In the genomic region with DNA sequence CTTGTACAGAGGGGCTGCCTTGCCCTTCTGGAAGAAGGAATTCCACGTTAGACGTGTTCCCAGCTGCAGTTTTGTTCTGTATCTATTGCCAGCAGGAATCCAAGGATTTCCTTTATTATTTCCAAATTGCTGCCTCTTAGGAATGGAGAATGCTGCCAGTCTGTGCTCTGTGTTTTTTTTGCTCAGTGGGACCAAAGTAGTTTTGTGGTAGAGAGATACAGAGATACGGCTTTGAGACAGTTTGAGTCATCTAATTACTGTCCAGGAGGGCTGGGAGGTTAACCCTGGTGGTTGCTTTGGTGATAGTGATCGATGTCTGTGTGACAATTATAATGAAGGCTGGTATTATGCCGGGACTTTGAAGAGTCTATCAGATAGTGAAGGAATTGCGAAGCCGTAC, we compare ENCODE assay signal across 17 cellular contexts.
DNase-seq lines count a peak whose midpoint lies in the region; ATAC-seq and TF ChIP-seq lines count a peak whose summit lies in the region.
"Had no signal": no experiment of that assay in that cellular context is flagged by ENCODE, and none has a peak within 500 bp of the region (broad histone marks: within the 10 kb centered on the region; RNA-seq: fewer than 3 reads in every experiment).

No MANE protein-coding gene starts in this region.

- no peaks in the 10 kb centered on the region for H3K9me3 Mint-ChIP-seq in nephron progenitor cell
- H3K9me3 Mint-ChIP-seq: activated naive CD4-positive, alpha-beta T cell treated with anti-CD3 and anti-CD28 coated beads, Interleukin-2, amount 50 U/mL, for 24 hours; stimulated activated memory B cell treated with anti-CD40 and anti-IgM and Interleukin-4, amounts not matched to agents 10 μg/mL and 1 μg/mL and 100 μg/mL, for 72 hours had no signal

- DNase-seq in AG08395 (ENCODE audit: low spot score) (peak; percentile 24), NB4 (ENCODE audit: low read depth) (peak; percentile 19), astrocyte of the spinal cord (ENCODE audit: low read depth, low spot score) (peak; percentile 71), nephron progenitor cell (no peak), putamen (ENCODE audit: low spot score) (no peak)
- no peak for DNase-seq in activated CD8-positive, alpha-beta memory T cell treated with anti-CD3 and anti-CD28 coated beads, Interleukin-2, amount 50 U/mL, for 4 hours
- DNase-seq: activated CD8-positive, alpha-beta memory T cell treated with anti-CD3 and anti-CD28 coated beads, Interleukin-2, amount 10 ng/mL, durations not matched to agents 7 days and 5 days; C1 segment of cervical spinal cord; colonic mucosa; NCI-H1048; NCI-H526; stimulated activated CD4-positive, alpha-beta T cell treated with anti-CD3 and anti-CD28 coated beads, Interleukin-2, amount 100 ng/mL, for 48 hours had no signal

- no peak overlapping the region for H3K4me3 Mint-ChIP-seq in nephron progenitor cell
- H3K4me3 Mint-ChIP-seq: activated CD8-positive, alpha-beta memory T cell treated with anti-CD3 and anti-CD28 coated beads, Interleukin-2, amount 10 ng/mL, durations not matched to agents 7 days and 5 days; activated naive CD4-positive, alpha-beta T cell treated with anti-CD3 and anti-CD28 coated beads, Interleukin-2, amount 50 U/mL, for 24 hours; stimulated activated memory B cell treated with anti-CD40 and anti-IgM and Interleukin-4, amounts not matched to agents 10 μg/mL and 1 μg/mL and 100 μg/mL, for 72 hours had no signal

- no peaks in the 10 kb centered on the region for H3K36me3 Mint-ChIP-seq in nephron progenitor cell (ENCODE audit: low read depth)
- H3K36me3 Mint-ChIP-seq: activated CD8-positive, alpha-beta memory T cell treated with anti-CD3 and anti-CD28 coated beads, Interleukin-2, amount 10 ng/mL, durations not matched to agents 7 days and 5 days; activated naive CD4-positive, alpha-beta T cell treated with anti-CD3 and anti-CD28 coated beads, Interleukin-2, amount 50 U/mL, for 24 hours; stimulated activated memory B cell treated with anti-CD40 and anti-IgM and Interleukin-4, amounts not matched to agents 10 μg/mL and 1 μg/mL and 100 μg/mL, for 72 hours had no signal

- TF ChIP-seq POLR2A in NB4 (IDR thresholded peaks at IDR 0.05; ENCODE audit: extremely low read depth, insufficient read length) = no peak

- H3K4me3 ChIP-seq in NB4 (ENCODE audit: low read depth, low read length) (no peak overlapping the region), astrocyte of the spinal cord (ENCODE audit: low read depth, low read length) (no peak overlapping the region)
- H3K4me3 ChIP-seq: colonic mucosa, prostate gland had no signal

- TF ChIP-seq CTCF in NB4 (IDR thresholded peaks at IDR 0.05; ENCODE audit: low read depth, low read length) (no peak), astrocyte of the spinal cord (IDR thresholded peaks at IDR 0.05; ENCODE audit: low read depth, low read length) (no peak), nephron progenitor cell (IDR thresholded peaks at IDR 0.05) (no peak)

- peak overlapping the region; percentile 12 for H3K27ac Mint-ChIP-seq in nephron progenitor cell
- H3K27ac Mint-ChIP-seq: activated CD8-positive, alpha-beta memory T cell treated with anti-CD3 and anti-CD28 coated beads, Interleukin-2, amount 10 ng/mL, durations not matched to agents 7 days and 5 days; activated naive CD4-positive, alpha-beta T cell treated with anti-CD3 and anti-CD28 coated beads, Interleukin-2, amount 50 U/mL, for 24 hours; stimulated activated memory B cell treated with anti-CD40 and anti-IgM and Interleukin-4, amounts not matched to agents 10 μg/mL and 1 μg/mL and 100 μg/mL, for 72 hours had no signal

- H3K27me3 Mint-ChIP-seq in nephron progenitor cell (ENCODE audit: low read depth, poor library complexity) = no peaks in the 10 kb centered on the region

- in situ Hi-C loops in astrocyte of the spinal cord (cut with HindIII; ENCODE audit: low sequenced_read_pairs) = no loop called here

- ATAC-seq in HG03439 (IDR thresholded peaks at IDR 0.05; ENCODE audit: unreplicated experiment) = no peak
- no peak for ATAC-seq in HG02981 (IDR thresholded peaks at IDR 0.05; ENCODE audit: unreplicated experiment)
- ATAC-seq: activated CD8-positive, alpha-beta memory T cell treated with anti-CD3 and anti-CD28 coated beads, Interleukin-2, amount 10 ng/mL, durations not matched to agents 7 days and 5 days; stimulated activated memory B cell treated with anti-CD40 and anti-IgM and Interleukin-4, amounts not matched to agents 10 μg/mL and 1 μg/mL and 100 μg/mL, for 72 hours had no signal

- peaks cover 94% of the 10 kb centered on the region for H3K4me1 Mint-ChIP-seq in nephron progenitor cell
- H3K4me1 Mint-ChIP-seq: activated naive CD4-positive, alpha-beta T cell treated with anti-CD3 and anti-CD28 coated beads, Interleukin-2, amount 50 U/mL, for 24 hours; stimulated activated memory B cell treated with anti-CD40 and anti-IgM and Interleukin-4, amounts not matched to agents 10 μg/mL and 1 μg/mL and 100 μg/mL, for 72 hours had no signal

Comparison
In these comparisons a context has a peak if more than half of its experiments do, and no peak if none do; other contexts are left out.
1. DNase-seq: peak in AG08395 (single experiment), NB4 (single experiment) and astrocyte of the spinal cord (single experiment); none in nephron progenitor cell (single experiment), activated CD8-positive, alpha-beta memory T cell treated with anti-CD3 and anti-CD28 coated beads, Interleukin-2, amount 50 U/mL, for 4 hours (single experiment) and putamen (single experiment).